ENCODE assay signal across 24 cellular contexts in genomic region chr6:162190936-162191335, GRCh38.
"Had no signal": no experiment of that assay in that cellular context is flagged by ENCODE, and none has a peak within 500 bp of the region (broad histone marks: within the 10 kb centered on the region; RNA-seq: fewer than 3 reads in every experiment).

No MANE protein-coding gene starts in this region.

- H3K27me3 Mint-ChIP-seq: stimulated activated memory B cell treated with anti-CD40 and anti-IgM and Interleukin-4, amounts not matched to agents 10 μg/mL and 1 μg/mL and 100 μg/mL, for 72 hours; stimulated activated naive CD8-positive, alpha-beta T cell treated with anti-CD3 and anti-CD28 coated beads, Interleukin-15, amount 100 ng/mL, for 72 hours had no signal

- H3K9me3 ChIP-seq: lower lobe of right lung, ovary, right atrium auricular region, right lobe of liver, thyroid gland, transverse colon, upper lobe of left lung, vagina had no signal

- H3K4me3 Mint-ChIP-seq: natural killer cell; nephron progenitor cell; stimulated activated memory B cell treated with anti-CD40 and anti-IgM and Interleukin-4, amounts not matched to agents 10 μg/mL and 1 μg/mL and 100 μg/mL, for 72 hours; stimulated activated naive CD8-positive, alpha-beta T cell treated with anti-CD3 and anti-CD28 coated beads, Interleukin-15, amount 100 ng/mL, for 72 hours had no signal

- H3K27ac Mint-ChIP-seq: natural killer cell; nephron progenitor cell; progenitor cell of endocrine pancreas; stimulated activated memory B cell treated with anti-CD40 and anti-IgM and Interleukin-4, amounts not matched to agents 10 μg/mL and 1 μg/mL and 100 μg/mL, for 72 hours; stimulated activated naive CD8-positive, alpha-beta T cell treated with anti-CD3 and anti-CD28 coated beads, Interleukin-15, amount 100 ng/mL, for 72 hours had no signal

- H3K4me1 Mint-ChIP-seq: natural killer cell; nephron progenitor cell; stimulated activated memory B cell treated with anti-CD40 and anti-IgM and Interleukin-4, amounts not matched to agents 10 μg/mL and 1 μg/mL and 100 μg/mL, for 72 hours; stimulated activated naive CD8-positive, alpha-beta T cell treated with anti-CD3 and anti-CD28 coated beads, Interleukin-15, amount 100 ng/mL, for 72 hours had no signal

- DNase-seq: islet precursor cell; lower lobe of right lung; mammary epithelial cell; mesenchymal stem cell; natural killer cell; nephron progenitor cell; ovary; right lobe of liver; stimulated activated CD4-positive, alpha-beta T cell treated with anti-CD3 and anti-CD28 coated beads, Interleukin-1b, Interleukin-23, amount 100 ng/mL, for 48 hours; stimulated activated CD4-positive, alpha-beta T cell treated with anti-CD3 and anti-CD28 coated beads, Interleukin-2, amount 100 ng/mL, for 48 hours; stimulated activated CD4-positive, alpha-beta T cell treated with anti-CD3 and anti-CD28 coated beads, Interleukin-4, amount 100 ng/mL, for 4 hours; stimulated activated CD8-positive, alpha-beta memory T cell treated with anti-CD3 and anti-CD28 coated beads, Interleukin-4, amount 100 ng/mL, for 48 hours; stimulated activated naive CD4-positive, alpha-beta T cell treated with Interleukin-2 at 50 U/mL for 16 hours; stimulated activated naive CD8-positive, alpha-beta T cell treated with anti-CD3 and anti-CD28 coated beads, Interleukin-15, amount 100 ng/mL, for 72 hours; substantia nigra; thyroid gland; transverse colon; upper lobe of left lung had no signal

- H3K4me1 ChIP-seq: lower lobe of right lung, right lobe of liver, thyroid gland, transverse colon, vagina had no signal

- H3K27me3 ChIP-seq: hepatocyte, ovary, right atrium auricular region, right lobe of liver, thyroid gland, transverse colon, upper lobe of left lung, vagina had no signal

- ATAC-seq: lower lobe of right lung; natural killer cell; right lobe of liver; stimulated activated memory B cell treated with anti-CD40 and anti-IgM and Interleukin-4, amounts not matched to agents 10 μg/mL and 1 μg/mL and 100 μg/mL, for 72 hours; stimulated activated naive CD8-positive, alpha-beta T cell treated with anti-CD3 and anti-CD28 coated beads, Interleukin-15, amount 100 ng/mL, for 72 hours had no signal

- H3K4me3 ChIP-seq: hepatocyte, lower lobe of right lung, ovary, right atrium auricular region, right lobe of liver, smooth muscle cell, thyroid gland, transverse colon, upper lobe of left lung, vagina had no signal

- H3K27ac ChIP-seq: hepatocyte, lower lobe of right lung, ovary, right lobe of liver, thyroid gland, transverse colon, upper lobe of left lung, vagina had no signal

- H3K36me3 ChIP-seq: lower lobe of right lung, ovary, right atrium auricular region, right lobe of liver, thyroid gland, transverse colon, upper lobe of left lung, vagina had no signal

- H3K36me3 Mint-ChIP-seq: natural killer cell; stimulated activated memory B cell treated with anti-CD40 and anti-IgM and Interleukin-4, amounts not matched to agents 10 μg/mL and 1 μg/mL and 100 μg/mL, for 72 hours had no signal
